8 cellular contexts compared by ENCODE assay signal in genomic region chr4:38177035-38177791, GRCh38.
A peak's percentile ranks its signal among the peaks of the same experiment; 100 is the strongest.
DNase-seq lines count a peak whose midpoint lies in the region; ATAC-seq, FAIRE-seq and TF ChIP-seq lines count a peak whose summit lies in the region.

No MANE protein-coding gene starts in this region.

- no peaks in the 10 kb centered on the region for H3K27me3 ChIP-seq in keratinocyte (ENCODE audit: control insufficient read depth, extremely low read depth, insufficient read depth, low read length)

- dilution Hi-C loops in keratinocyte (cut with MboI; ENCODE audit: extremely low pct_ligation_motif_present, low sequenced_read_pairs), result no loop called here

- no peak overlapping the region for H3K4me3 ChIP-seq in keratinocyte (ENCODE audit: control insufficient read depth in 2 of 3, extremely low read depth in 1 of 3, insufficient read depth in 2 of 3, low read depth in 1 of 3, low read length in 3 of 3)

- H4K20me1 ChIP-seq in keratinocyte (ENCODE audit: control insufficient read depth, extremely low read depth, insufficient read depth, low read length), result no peaks in the 10 kb centered on the region

- ATAC-seq in GM18861 (IDR thresholded peaks at IDR 0.05; ENCODE audit: unreplicated experiment), result no peak

- H2AFZ ChIP-seq in keratinocyte (ENCODE audit: control insufficient read depth, low read length), result peak overlapping the region; percentile 83

- H3K9me1 ChIP-seq in keratinocyte (ENCODE audit: control insufficient read depth, extremely low read depth, insufficient read depth, low read length), result no peaks in the 10 kb centered on the region

- H3K36me3 ChIP-seq in keratinocyte (ENCODE audit: control insufficient read depth in 2 of 2, extremely low read depth in 1 of 2, insufficient read depth in 2 of 2, low read length in 2 of 2), result no peaks in the 10 kb centered on the region

- H3K9me3 ChIP-seq in keratinocyte (ENCODE audit: control insufficient read depth, low read depth, low read length), result no peaks in the 10 kb centered on the region

- peaks cover 45% of the 10 kb centered on the region for H3K4me1 ChIP-seq in keratinocyte (ENCODE audit: control insufficient read depth, extremely low read depth, insufficient read depth, low read length)

- TF ChIP-seq CTCF in keratinocyte (optimal IDR thresholded peaks at IDR 0.05 in 1 of 3, IDR thresholded peaks at IDR 0.05 in 1 of 3, conservative IDR thresholded peaks at IDR 0.05 in 1 of 3; ENCODE audit: extremely low read depth in 1 of 3, insufficient read depth in 2 of 3, low read length in 3 of 3), result peak in 1 of 3 experiments; percentile 23

- DNase-seq in NCI-H226 (peak; percentile 17), keratinocyte (ENCODE audit: low read depth, low spot score) (no peak), NCI-H748 treated with DMSO at 0.1 percent for 48 hours (lab: John Stamatoyannopoulos, UW) (no peak), NK-92 (lab: John Stamatoyannopoulos, UW; ENCODE audit: unreplicated experiment) (no peak), amniotic stem cell (lab: John Stamatoyannopoulos, UW) (no peak)
- DNase-seq in activated gamma-delta T cell treated with anti-CD3 and anti-CD28 coated beads, Interleukin-2, amount 50 U/mL, for 16 hours (ENCODE audit: low read depth), result peak; percentile 8
- peak; percentile 28 for DNase-seq in stimulated activated CD8-positive, alpha-beta memory T cell treated with anti-CD3 and anti-CD28 coated beads, Interleukin-15, amount 100 ng/mL, for 1 hour (ENCODE audit: low read depth)

- H3K4me2 ChIP-seq in keratinocyte (ENCODE audit: control insufficient read depth, extremely low read depth, insufficient read depth, low read depth, low read length), result peak overlapping the region; percentile 52

- peak overlapping the region; percentile 69 for H3K27ac ChIP-seq in keratinocyte (ENCODE audit: control insufficient read depth, insufficient read depth, low read length)

- H3K9ac ChIP-seq in keratinocyte (ENCODE audit: control insufficient read depth, extremely low read depth, insufficient read depth, low read length), result peak overlapping the region; percentile 60

- peak; percentile 34 for FAIRE-seq in keratinocyte (lab: Jason Lieb, UNC)

- H3K79me2 ChIP-seq in keratinocyte (ENCODE audit: control insufficient read depth, insufficient read depth, low read length), result no peaks in the 10 kb centered on the region

Comparison
In these comparisons a context has a peak if more than half of its experiments do, and no peak if none do; other contexts are left out.
1. DNase-seq: peak in NCI-H226 (single experiment), activated gamma-delta T cell treated with anti-CD3 and anti-CD28 coated beads, Interleukin-2, amount 50 U/mL, for 16 hours (single experiment) and stimulated activated CD8-positive, alpha-beta memory T cell treated with anti-CD3 and anti-CD28 coated beads, Interleukin-15, amount 100 ng/mL, for 1 hour (single experiment); none in keratinocyte (single experiment), NCI-H748 treated with DMSO at 0.1 percent for 48 hours (single experiment), NK-92 (single experiment) and amniotic stem cell (single experiment).